Comparison of ENCODE assay signal across 19 cellular contexts in the genomic region with DNA sequence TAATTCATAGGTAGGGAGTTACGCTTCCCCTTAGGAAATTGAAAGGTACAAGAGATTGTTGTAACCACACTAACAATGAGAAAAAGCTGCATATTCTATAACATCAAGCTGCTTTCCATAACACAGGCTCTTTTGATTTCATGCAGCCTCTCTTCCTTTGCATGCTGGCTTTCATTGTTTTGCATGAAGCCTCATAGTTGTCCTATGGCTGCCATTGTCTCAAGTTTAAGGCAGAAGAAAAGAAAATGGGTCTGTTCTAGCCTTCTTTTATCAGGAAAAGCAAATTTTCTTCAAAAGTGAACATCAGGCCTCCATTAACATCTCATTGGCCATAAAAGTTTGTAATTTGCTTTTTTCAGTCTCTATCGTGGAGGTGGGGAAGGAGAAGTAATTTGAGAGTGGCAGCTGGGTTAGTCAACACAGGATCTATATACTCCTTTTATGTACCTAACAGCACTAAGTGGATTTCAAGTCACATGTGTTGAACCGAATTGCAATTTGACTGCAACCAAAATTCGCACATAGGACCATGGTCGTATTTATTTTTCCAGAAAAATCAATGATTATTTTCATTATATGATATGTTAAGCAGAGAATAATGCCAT.
A peak's percentile ranks its signal among the peaks of the same experiment; 100 is the strongest.
DNase-seq lines count a peak whose midpoint lies in the region; FAIRE-seq and TF ChIP-seq lines count a peak whose summit lies in the region.
"Had no signal": no experiment of that assay in that cellular context is flagged by ENCODE, and none has a peak within 500 bp of the region (broad histone marks: within the 10 kb centered on the region; RNA-seq: fewer than 3 reads in every experiment).

No MANE protein-coding gene starts in this region.

- no peak overlapping the region for H3K27ac ChIP-seq in neuronal stem cell (replicated peaks; ENCODE audit: low read length)
- H3K27ac ChIP-seq: BLaER1 had no signal

- no peak overlapping the region for H2BK15ac ChIP-seq in neuronal stem cell (ENCODE audit: low read length)

- no peak overlapping the region for H3K4me2 ChIP-seq in neuronal stem cell (ENCODE audit: insufficient read depth, low read length, poor library complexity, severe bottlenecking)
- H3K4me2 ChIP-seq: BLaER1 had no signal

- no peak for FAIRE-seq in H54 (lab: Jason Lieb, UNC)
- FAIRE-seq: GM12878, HTR-8/SVneo, K562 had no signal

- H3K79me1 ChIP-seq in neuronal stem cell (ENCODE audit: low read depth, low read length), result no peaks in the 10 kb centered on the region

- H3K18ac ChIP-seq in neuronal stem cell (ENCODE audit: low read length), result no peak overlapping the region

- no peak overlapping the region for H2BK12ac ChIP-seq in neuronal stem cell (ENCODE audit: low read length)

- peak; percentile 6 for DNase-seq in NCI-H510A treated with DMSO at 0.1 percent for 48 hours (lab: John Stamatoyannopoulos, UW)
- DNase-seq in NCI-H510A (lab: John Stamatoyannopoulos, UW), result no peak
- peak; percentile 33 for DNase-seq in NCI-H526 treated with DMSO at 0.1 percent for 48 hours (lab: John Stamatoyannopoulos, UW)
- DNase-seq in iPS DF 4.7 (ENCODE audit: extremely low read depth, low spot score), result peak; percentile 79
- no peak for DNase-seq in neuronal stem cell (ENCODE audit: low spot score)
- no peak for DNase-seq in NCI-H2171 treated with DMSO at 0.1 percent for 48 hours (lab: John Stamatoyannopoulos, UW)
- DNase-seq in H54 (ENCODE audit: insufficient read length, low spot score), result no peak
- no peak for DNase-seq in RKO (ENCODE audit: low spot score)
- DNase-seq: CD8-positive, alpha-beta T cell; DMS79; GOT3; MV-4-11; NCI-H1417; NCI-H2029; SHP77 had no signal

- WGBS in neuronal stem cell (ENCODE audit: extremely low coverage in 2 of 2, insufficient read length in 2 of 2, insufficient replicate concordance in 1 of 2), 2 donors, result no CpG with 5 or more reads among the region's 5 CpGs

- H3K4me3 ChIP-seq in neuronal stem cell (ENCODE audit: low read length in 2 of 2), result no peak overlapping the region
- H3K4me3 ChIP-seq: BLaER1, GM12878, K562 had no signal

- H3K36me3 ChIP-seq in neuronal stem cell (replicated peaks in 1 of 2; ENCODE audit: control insufficient read depth in 2 of 2, insufficient read depth in 2 of 2, low read length in 2 of 2), result no peaks in the 10 kb centered on the region
- H3K36me3 ChIP-seq: BLaER1 had no signal

- H2BK5ac ChIP-seq in neuronal stem cell (ENCODE audit: low read length), result no peak overlapping the region

- H2AK5ac ChIP-seq in neuronal stem cell (ENCODE audit: low read depth, low read length), result no peak overlapping the region

- no peaks in the 10 kb centered on the region for H3K9me3 ChIP-seq in neuronal stem cell (replicated peaks in 1 of 2; ENCODE audit: control insufficient read depth in 2 of 2, insufficient read depth in 1 of 2, low read depth in 1 of 2, low read length in 2 of 2)
- H3K9me3 ChIP-seq: BLaER1 had no signal

- H3K23ac ChIP-seq in neuronal stem cell (ENCODE audit: low read depth, low read length, poor library complexity), result no peak overlapping the region

- H3K14ac ChIP-seq in neuronal stem cell (ENCODE audit: low read length), result no peak overlapping the region

- no peaks in the 10 kb centered on the region for H3K27me3 ChIP-seq in neuronal stem cell (ENCODE audit: control insufficient read depth in 3 of 3, insufficient read depth in 3 of 3, low read depth in 1 of 3, low read length in 3 of 3)
- H3K27me3 ChIP-seq: BLaER1 had no signal

- peak overlapping the region; percentile 48 for H2AFZ ChIP-seq in neuronal stem cell (ENCODE audit: low read length)

- H2BK120ac ChIP-seq in neuronal stem cell (ENCODE audit: low read depth, low read length), result no peak overlapping the region

- no peak overlapping the region for H4K8ac ChIP-seq in neuronal stem cell (ENCODE audit: low read depth, low read length)

- H3K4me1 ChIP-seq in neuronal stem cell (ENCODE audit: control insufficient read depth in 2 of 2, insufficient read depth in 1 of 2, low read depth in 1 of 2, low read length in 2 of 2), result peaks cover 0 to 12% of the 10 kb centered on the region in 2 donors
- H3K4me1 ChIP-seq: BLaER1 had no signal

- H3K9ac ChIP-seq in neuronal stem cell (ENCODE audit: low read depth, low read length, poor library complexity), result no peak overlapping the region
- H3K9ac ChIP-seq: BLaER1 had no signal

- TF ChIP-seq POLR2A in H54 (IDR thresholded peaks at IDR 0.05; ENCODE audit: low read depth, low read length), result no peak

- no peak overlapping the region for H4K91ac ChIP-seq in neuronal stem cell (ENCODE audit: low read depth, low read length, poor library complexity)

- H3K4ac ChIP-seq in neuronal stem cell (ENCODE audit: low read length), result no peak overlapping the region

Comparison
In these comparisons a context has a peak if more than half of its experiments do, and no peak if none do; other contexts are left out.
1. DNase-seq: peak in NCI-H510A treated with DMSO at 0.1 percent for 48 hours (single experiment), NCI-H526 treated with DMSO at 0.1 percent for 48 hours (single experiment) and iPS DF 4.7 (single experiment); none in NCI-H510A (single experiment), neuronal stem cell (single experiment), NCI-H2171 treated with DMSO at 0.1 percent for 48 hours (single experiment), H54 (single experiment) and RKO (single experiment).